ENCODE assay signal across 15 cellular contexts in the genomic region with DNA sequence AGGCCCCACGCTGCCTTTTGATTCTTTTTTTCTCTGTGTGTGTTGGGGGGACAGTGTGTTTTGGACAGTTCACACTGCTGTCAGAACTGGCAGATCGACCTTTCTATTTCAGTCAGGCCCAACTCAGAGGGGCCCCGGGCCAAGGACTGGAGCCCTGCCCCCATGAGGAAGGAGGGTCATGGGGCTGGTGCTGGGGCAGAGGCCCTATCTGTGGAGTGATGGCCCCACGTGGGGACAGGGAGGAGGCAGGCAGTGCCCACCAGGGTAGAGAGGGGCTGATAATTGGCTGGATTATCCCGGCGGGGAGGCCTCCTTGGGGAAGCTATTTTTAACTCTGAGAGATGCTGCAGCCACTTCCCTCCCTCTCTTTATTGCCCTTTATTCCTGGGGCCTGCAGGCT. TPM values are rescaled to one million over a fixed set of nuclear protein-coding genes. Genes with fewer than 3 reads are reported as not detected.
DNase-seq lines count a peak whose midpoint lies in the region; ATAC-seq and TF ChIP-seq lines count a peak whose summit lies in the region.
"Had no signal": no experiment of that assay in that cellular context is flagged by ENCODE, and none has a peak within 500 bp of the region (broad histone marks: within the 10 kb centered on the region; RNA-seq: fewer than 3 reads in every experiment).

No MANE protein-coding gene starts in this region.

- DNase-seq in NCI-H2227 (lab: John Stamatoyannopoulos, UW; ENCODE audit: unreplicated experiment) (peak; percentile 84), left kidney (ENCODE audit: low read depth, low spot score) (peak; percentile 73), type B pancreatic cell (ENCODE audit: extremely low spot score, unreplicated experiment) (no peak), CD1c-positive myeloid dendritic cell (ENCODE audit: extremely low spot score) (no peak), T-helper 2 cell (no peak)
- DNase-seq: effector CD8-positive, alpha-beta T cell; foreskin keratinocyte; naive thymus-derived CD8-positive, alpha-beta T cell; NCI-H2171 treated with DMSO at 0.1 percent for 48 hours; Peyer's patch; small intestine had no signal

- no peak for TF ChIP-seq CTCF in type B pancreatic cell (conservative IDR thresholded peaks at IDR 0.05)

- 10% methylated on average over 6 of the region's 6 CpGs for WGBS in ectodermal cell, 2 experiments

- H3K9me3 ChIP-seq in ectodermal cell (ENCODE audit: control insufficient read depth, low read length): no peaks in the 10 kb centered on the region
- H3K9me3 ChIP-seq: Peyer's patch had no signal

- H3K36me3 Mint-ChIP-seq in type B pancreatic cell: no peaks in the 10 kb centered on the region
- H3K36me3 Mint-ChIP-seq: naive thymus-derived CD8-positive, alpha-beta T cell had no signal

- H3K36me3 ChIP-seq in ectodermal cell (ENCODE audit: control insufficient read depth, insufficient read depth, low read length): no peaks in the 10 kb centered on the region
- H3K36me3 ChIP-seq: Peyer's patch had no signal

- peak overlapping the region; percentile 2 for H3K27ac ChIP-seq in ectodermal cell (ENCODE audit: insufficient read depth, low read depth, low read length, poor library complexity, severe bottlenecking)
- H3K27ac ChIP-seq: foreskin keratinocyte, Peyer's patch had no signal

- peak overlapping the region; percentile 20 for H3K4me3 Mint-ChIP-seq in type B pancreatic cell
- H3K4me3 Mint-ChIP-seq: activated T-helper 17 cell treated with anti-CD3 and anti-CD28 coated beads, Interleukin-2, amount 50 U/mL, for 72 hours; naive thymus-derived CD8-positive, alpha-beta T cell had no signal

- H3K27me3 Mint-ChIP-seq in type B pancreatic cell: peaks cover 17% of the 10 kb centered on the region

- no peak overlapping the region for H3K27ac Mint-ChIP-seq in type B pancreatic cell
- H3K27ac Mint-ChIP-seq: activated T-helper 17 cell treated with anti-CD3 and anti-CD28 coated beads, Interleukin-2, amount 50 U/mL, for 72 hours; naive thymus-derived CD8-positive, alpha-beta T cell had no signal

- ATAC-seq in GM21360 (IDR thresholded peaks at IDR 0.05; ENCODE audit: unreplicated experiment): no peak
- ATAC-seq: activated T-helper 17 cell treated with anti-CD3 and anti-CD28 coated beads, Interleukin-2, amount 50 U/mL, for 72 hours; foreskin keratinocyte; naive thymus-derived CD8-positive, alpha-beta T cell had no signal

- H3K9me3 Mint-ChIP-seq in type B pancreatic cell: no peaks in the 10 kb centered on the region
- H3K9me3 Mint-ChIP-seq: activated T-helper 17 cell treated with anti-CD3 and anti-CD28 coated beads, Interleukin-2, amount 50 U/mL, for 72 hours; naive thymus-derived CD8-positive, alpha-beta T cell had no signal

- peaks cover 17% of the 10 kb centered on the region for H3K4me1 Mint-ChIP-seq in type B pancreatic cell (ENCODE audit: unreplicated experiment)
- H3K4me1 Mint-ChIP-seq: activated T-helper 17 cell treated with anti-CD3 and anti-CD28 coated beads, Interleukin-2, amount 50 U/mL, for 72 hours had no signal

- H3K4me3 ChIP-seq in ectodermal cell (ENCODE audit: insufficient read depth, low read depth, low read length): no peak overlapping the region
- H3K4me3 ChIP-seq: Peyer's patch had no signal

- peaks cover 24% of the 10 kb centered on the region for H3K4me1 ChIP-seq in ectodermal cell (ENCODE audit: control insufficient read depth, insufficient read depth, low read length)
- H3K4me1 ChIP-seq: foreskin keratinocyte, Peyer's patch had no signal

- peaks cover 9% of the 10 kb centered on the region for H3K27me3 ChIP-seq in ectodermal cell (ENCODE audit: control insufficient read depth, insufficient read depth, low read length, poor library complexity, severe bottlenecking)
- H3K27me3 ChIP-seq: Peyer's patch had no signal

RNA-seq across cellular contexts. Expression of a gene that starts 5.7 kb away (rescaled TPM):
- 1.1 TPM for polyA plus RNA-seq in ectodermal cell (2013, experiment 1 of 4)
- 1.2 TPM for polyA plus RNA-seq in ectodermal cell (2013, experiment 2 of 4)
- 1.2 TPM for polyA plus RNA-seq in ectodermal cell (2013, experiment 3 of 4)
- 1.3 TPM for polyA plus RNA-seq in ectodermal cell (2013, experiment 4 of 4)
- 0.59 and 2.2 TPM in 2 replicates for total RNA-seq in type B pancreatic cell (ENCODE audit: low replicate concordance)
- total RNA-seq: naive thymus-derived CD8-positive, alpha-beta T cell; T-helper 2 cell treated with Interferon-gamma antibody and Interleukin-4, amounts not matched to agents 100 ng/mL and 5 ng/mL, for 36 hours had no signal

Comparison
In these comparisons a context has a peak if more than half of its experiments do, and no peak if none do; other contexts are left out.
1. DNase-seq: peak in NCI-H2227 (single experiment) and left kidney (single experiment); none in type B pancreatic cell (single experiment), CD1c-positive myeloid dendritic cell (single experiment) and T-helper 2 cell (0 of 5).